Comparison of ENCODE assay signal across 13 cellular contexts in the genomic region with DNA sequence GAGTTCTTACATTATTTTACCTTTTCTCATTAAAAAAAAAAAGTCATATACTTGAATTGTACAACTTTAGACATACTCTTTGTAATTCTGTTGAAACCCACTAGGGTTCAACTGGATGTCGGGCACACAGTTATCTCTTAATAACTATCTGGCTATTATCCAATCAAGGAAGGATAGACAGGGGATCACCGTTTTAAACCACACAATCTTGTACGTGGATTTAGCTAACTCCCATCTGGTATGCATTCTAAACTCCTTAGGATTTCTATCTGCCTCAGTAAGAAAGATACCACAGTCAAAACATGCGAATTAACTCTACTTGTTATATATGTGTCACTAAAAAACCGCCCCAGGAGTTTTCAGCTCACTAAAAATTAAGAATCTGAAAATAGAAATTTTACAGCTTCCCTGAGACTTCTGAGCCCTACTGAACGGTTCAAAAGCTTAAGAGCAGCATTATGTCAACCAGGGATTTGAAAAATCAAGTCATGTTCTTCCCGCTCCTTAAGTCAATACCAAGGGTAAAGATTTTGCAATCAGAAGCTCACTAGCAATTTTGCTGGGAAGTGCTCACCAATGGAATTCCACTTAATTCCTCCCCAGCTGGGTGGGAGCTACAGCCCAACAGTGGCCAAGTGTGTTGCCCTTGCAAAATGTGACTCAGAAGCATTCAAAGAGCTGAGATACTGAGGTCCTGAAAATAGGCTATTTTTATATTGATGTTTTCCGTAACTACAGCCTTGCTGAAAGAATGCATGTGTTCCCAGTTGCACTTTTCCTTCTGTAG.
DNase-seq lines count a peak whose midpoint lies in the region; ATAC-seq and TF ChIP-seq lines count a peak whose summit lies in the region.
"Had no signal": no experiment of that assay in that cellular context is flagged by ENCODE, and none has a peak within 500 bp of the region (broad histone marks: within the 10 kb centered on the region; RNA-seq: fewer than 3 reads in every experiment).

No MANE protein-coding gene starts in this region.

- H3K4me1 Mint-ChIP-seq in mesothelial cell of epicardium = peaks cover 8% of the 10 kb centered on the region
- peaks cover 5% of the 10 kb centered on the region for H3K4me1 Mint-ChIP-seq in neural progenitor cell
- H3K4me1 Mint-ChIP-seq: activated naive CD8-positive, alpha-beta T cell treated with anti-CD3 and anti-CD28 coated beads, Interleukin-2, amount 50 U/mL, for 24 hours had no signal

- no peaks in the 10 kb centered on the region for H4K20me1 ChIP-seq in neural progenitor cell (ENCODE audit: low read depth)

- no peaks in the 10 kb centered on the region for H3K27me3 ChIP-seq in aorta (ENCODE audit: control insufficient read depth in 1 of 2, insufficient read depth in 2 of 2, low read length in 1 of 2)
- no peaks in the 10 kb centered on the region for H3K27me3 ChIP-seq in neural progenitor cell
- H3K27me3 ChIP-seq: right lobe of liver had no signal

- no peak overlapping the region for H2AFZ ChIP-seq in neural progenitor cell (replicated peaks)
- H2AFZ ChIP-seq: PC-9 had no signal

- H3K4me3 ChIP-seq in aorta (ENCODE audit: low read length in 2 of 2) (no peak overlapping the region), neural progenitor cell (no peak overlapping the region)
- H3K4me3 ChIP-seq: PC-9, right lobe of liver had no signal

- no peaks in the 10 kb centered on the region for H3K4me1 ChIP-seq in aorta (ENCODE audit: control insufficient read depth in 1 of 2, insufficient read depth in 2 of 2, low read length in 2 of 2)
- H3K4me1 ChIP-seq in neural progenitor cell = no peaks in the 10 kb centered on the region
- H3K4me1 ChIP-seq: right lobe of liver had no signal

- no peak overlapping the region for H3K27ac ChIP-seq in aorta (ENCODE audit: low read depth in 1 of 2, low read length in 2 of 2)
- H3K27ac ChIP-seq in neural progenitor cell = no peak overlapping the region
- H3K27ac ChIP-seq: PC-9, right lobe of liver had no signal

- ATAC-seq in Right ventricle myocardium inferior (peak; percentile 85), aorta (ENCODE audit: low FRiP score) (peak; percentile 44), GM18498 (IDR thresholded peaks at IDR 0.05; ENCODE audit: unreplicated experiment) (no peak)
- ATAC-seq: activated naive CD8-positive, alpha-beta T cell treated with anti-CD3 and anti-CD28 coated beads, Interleukin-2, amount 50 U/mL, for 24 hours had no signal

- H3K9me3 ChIP-seq in aorta (ENCODE audit: control insufficient read depth, low read length) (no peaks in the 10 kb centered on the region), neural progenitor cell (ENCODE audit: low read depth) (no peaks in the 10 kb centered on the region)
- H3K9me3 ChIP-seq: right lobe of liver had no signal

- 74 to 76% methylated on average over 8 of the region's 8 CpGs for WGBS in aorta, 2 donors

- H3K4me2 ChIP-seq in neural progenitor cell = no peak overlapping the region
- H3K4me2 ChIP-seq: PC-9 had no signal

- H3K36me3 ChIP-seq in aorta (ENCODE audit: control insufficient read depth in 1 of 2, insufficient read depth in 2 of 2, low read length in 1 of 2) (no peaks in the 10 kb centered on the region), neural progenitor cell (no peaks in the 10 kb centered on the region)
- H3K36me3 ChIP-seq: right lobe of liver had no signal

- intact Hi-C loops in Right ventricle myocardium inferior (cut with DNase I) (no loop called here), cardiac septum (cut with DNase I) (no loop called here), aorta (cut with DNase I) (no loop called here)

- no peak overlapping the region for H3K9ac ChIP-seq in neural progenitor cell

- H3K4me3 Mint-ChIP-seq in mesothelial cell of epicardium (no peak overlapping the region), neural progenitor cell (no peak overlapping the region)
- H3K4me3 Mint-ChIP-seq: activated naive CD8-positive, alpha-beta T cell treated with anti-CD3 and anti-CD28 coated beads, Interleukin-2, amount 50 U/mL, for 24 hours had no signal

- TF ChIP-seq CTCF in mesothelial cell of epicardium (IDR thresholded peaks at IDR 0.05; ENCODE audit: unreplicated experiment) (no peak), neural progenitor cell (IDR thresholded peaks at IDR 0.05) (no peak)

- H3K9me3 Mint-ChIP-seq in mesothelial cell of epicardium (peaks cover 18% of the 10 kb centered on the region), neural progenitor cell (peaks cover 4% of the 10 kb centered on the region)

- H3K27ac Mint-ChIP-seq in mesothelial cell of epicardium (peak overlapping the region; percentile 41), neural progenitor cell (no peak overlapping the region)
- H3K27ac Mint-ChIP-seq: activated naive CD8-positive, alpha-beta T cell treated with anti-CD3 and anti-CD28 coated beads, Interleukin-2, amount 50 U/mL, for 24 hours had no signal

- H3K79me2 ChIP-seq in neural progenitor cell (ENCODE audit: low read depth) = no peaks in the 10 kb centered on the region

- no peaks in the 10 kb centered on the region for H3K36me3 Mint-ChIP-seq in mesothelial cell of epicardium
- no peaks in the 10 kb centered on the region for H3K36me3 Mint-ChIP-seq in neural progenitor cell

- DNase-seq in Right ventricle myocardium inferior (ENCODE audit: missing footprints) (no peak), cardiac septum (ENCODE audit: low spot score) (no peak), fibroblast of the conjunctiva (ENCODE audit: low read depth) (peak; percentile 63), mesothelial cell of epicardium (ENCODE audit: low spot score in 2 of 2, unreplicated experiment in 2 of 2) (no peak), aorta (peak in 1 of 2 donors; percentile 65), cerebellar cortex (ENCODE audit: low spot score) (no peak), neural progenitor cell (ENCODE audit: low spot score) (no peak)
- DNase-seq: activated naive CD8-positive, alpha-beta T cell treated with anti-CD3 and anti-CD28 coated beads, Interleukin-2, amount 50 U/mL, for 24 hours; NCI-H2029 treated with DMSO at 0.1 percent for 48 hours; right lobe of liver; T-helper 9 cell had no signal

- peaks cover 26% of the 10 kb centered on the region for H3K27me3 Mint-ChIP-seq in mesothelial cell of epicardium (ENCODE audit: low read depth)
- H3K27me3 Mint-ChIP-seq in neural progenitor cell (ENCODE audit: insufficient read depth, low read depth) = no peaks in the 10 kb centered on the region
- H3K27me3 Mint-ChIP-seq: activated naive CD8-positive, alpha-beta T cell treated with anti-CD3 and anti-CD28 coated beads, Interleukin-2, amount 50 U/mL, for 24 hours had no signal

- H3F3A ChIP-seq in neural progenitor cell (ENCODE audit: low read depth) = no peaks in the 10 kb centered on the region
